In the genomic region with DNA sequence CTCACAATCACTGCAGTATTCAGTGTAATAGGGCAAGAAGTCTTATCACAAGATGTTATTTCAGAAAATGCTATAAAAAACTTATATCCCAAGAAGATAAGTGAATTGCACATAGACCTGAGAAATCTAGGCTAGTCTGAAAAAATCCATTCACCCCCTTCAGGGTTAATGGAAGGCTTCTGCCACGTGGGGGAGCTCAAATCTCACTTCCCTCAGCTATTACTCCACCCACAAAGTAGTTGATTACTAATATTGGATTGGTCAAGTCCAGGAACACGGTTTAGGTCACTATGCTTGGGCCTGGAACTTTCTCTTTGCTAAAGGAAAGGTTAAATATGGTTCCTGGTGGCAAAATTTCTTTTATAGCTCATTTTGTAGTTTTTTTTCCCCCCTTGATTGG, we compare ENCODE assay signal across 8 cellular contexts. TPM values are rescaled to one million over a fixed set of nuclear protein-coding genes. Genes with fewer than 3 reads are reported as not detected.
DNase-seq lines count a peak whose midpoint lies in the region; ATAC-seq and TF ChIP-seq lines count a peak whose summit lies in the region.

No MANE protein-coding gene starts in this region.

- no peak overlapping the region for H3K27ac Mint-ChIP-seq in MCF 10A (ENCODE audit: low read depth, unreplicated experiment)

- no peaks in the 10 kb centered on the region for H3K4me1 ChIP-seq in breast epithelium
- H3K4me1 ChIP-seq in SJCRH30: peaks cover 9% of the 10 kb centered on the region

- peak; percentile 92 for ATAC-seq in GM21515 (IDR thresholded peaks at IDR 0.05; ENCODE audit: unreplicated experiment)
- ATAC-seq in HG03521 (IDR thresholded peaks at IDR 0.05; ENCODE audit: unreplicated experiment): peak; percentile 95

- no peak overlapping the region for H3K27ac ChIP-seq in breast epithelium
- no peak overlapping the region for H3K27ac ChIP-seq in SJCRH30

- H3K9me3 ChIP-seq in breast epithelium (no peaks in the 10 kb centered on the region), SJCRH30 (replicated peaks) (no peaks in the 10 kb centered on the region)

- no TSS peak for BruUV-seq in MCF 10A (replicated peaks; lab: Mats Ljungman, UMichigan)

- no peaks in the 10 kb centered on the region for H3K27me3 ChIP-seq in breast epithelium
- no peaks in the 10 kb centered on the region for H3K27me3 ChIP-seq in SJCRH30

- POLR2A ChIA-PET in MCF 10A (lab: Yijun Ruan, JAX): interaction anchor here (0.7 kb wide), 2 partner anchors 91 to 129 kb away, joined by 3 read pairs; no protein-coding TSS in a partner anchor

- no peaks in the 10 kb centered on the region for H3K36me3 Mint-ChIP-seq in MCF 10A (ENCODE audit: insufficient read depth, unreplicated experiment)

- H3K36me3 ChIP-seq in breast epithelium (no peaks in the 10 kb centered on the region), SJCRH30 (no peaks in the 10 kb centered on the region)

- H3K4me1 Mint-ChIP-seq in MCF 10A (ENCODE audit: insufficient read depth, unreplicated experiment): no peaks in the 10 kb centered on the region

- no peak overlapping the region for H3K4me3 Mint-ChIP-seq in MCF 10A (ENCODE audit: unreplicated experiment)

- DNase-seq in MCF 10A (ENCODE audit: unreplicated experiment): peak; percentile 64
- no peak for DNase-seq in breast epithelium (ENCODE audit: low spot score in 2 of 2)
- DNase-seq in SJCRH30: peak; percentile 42 to 77
- no peak for DNase-seq in epithelial cell of proximal tubule (ENCODE audit: low read depth)
- peak; percentile 10 for DNase-seq in renal cortical epithelial cell (ENCODE audit: low read depth)
- DNase-seq in lower leg skin (ENCODE audit: low spot score in 2 of 2): no peak

- 10 to 11% methylated on average over 2 of the region's 2 CpGs for WGBS in lower leg skin, 2 donors

- H3K9me3 Mint-ChIP-seq in MCF 10A (ENCODE audit: unreplicated experiment): peaks cover 8% of the 10 kb centered on the region

- TF ChIP-seq POLR2A in breast epithelium (IDR thresholded peaks at IDR 0.05) (no peak), lower leg skin (IDR thresholded peaks at IDR 0.05) (no peak)

- no peaks in the 10 kb centered on the region for H3K27me3 Mint-ChIP-seq in MCF 10A (ENCODE audit: insufficient read depth, unreplicated experiment)

- intact Hi-C loops in MCF 10A (cut with micrococcal nuclease): loop anchor here (1.0 to 2.0 kb wide), 2 partner anchors 167 to 389 kb away; no protein-coding TSS in a partner anchor
- intact Hi-C loops in breast epithelium (cut with DNase I; ENCODE audit: low total_unique reads): no loop called here
- intact Hi-C loops in lower leg skin (cut with DNase I; ENCODE audit: low total_unique reads): no loop called here

- no peak overlapping the region for H3K4me3 ChIP-seq in breast epithelium
- no peak overlapping the region for H3K4me3 ChIP-seq in SJCRH30
- no peak overlapping the region for H3K4me3 ChIP-seq in epithelial cell of proximal tubule (ENCODE audit: low read depth, low read length)
- no peak overlapping the region for H3K4me3 ChIP-seq in lower leg skin (ENCODE audit: low read depth, poor library complexity, severe bottlenecking)

- CTCF ChIA-PET in MCF 10A (lab: Yijun Ruan, JAX): interaction anchor here (0.6 to 2.4 kb wide), 12 partner anchors 12 to 1803 kb away, joined by 3 to 25 read pairs (median 4); no protein-coding TSS in a partner anchor

- TF ChIP-seq CTCF in MCF 10A (IDR thresholded peaks at IDR 0.05; ENCODE audit: unreplicated experiment) (peak; percentile 44), breast epithelium (IDR thresholded peaks at IDR 0.05) (no peak), epithelial cell of proximal tubule (conservative IDR thresholded peaks at IDR 0.05; ENCODE audit: low read depth, low read length) (peak; percentile 66), lower leg skin (IDR thresholded peaks at IDR 0.05) (no peak)

RNA-seq across cellular contexts. Expression of gene ADAM23, which starts 51.2 kb away (rescaled TPM):
- total RNA-seq in MCF 10A (2022) (0.12 TPM in 1 of 2 replicates, not detected in the other), breast epithelium (1 to 10 TPM in 1 of 3 donors, under 1 TPM in 2; 0.48 to 2.5 (median 0.66) TPM), epithelial cell of proximal tubule (0.92 and 1.7 TPM in 2 replicates), renal cortical epithelial cell (not detected in 2 replicates), lower leg skin (under 1 TPM in 2 of 4 donors, not detected in 2; 0.12 to 0.39 TPM)
- total RNA-seq in SJCRH30 (2014; rRNA removed; shearing (Covaris generic)): 23.5 and 25.0 TPM in 2 replicates

Comparison
In these comparisons a context has a peak if more than half of its experiments do, and no peak if none do; other contexts are left out.
1. DNase-seq: peak in MCF 10A (single experiment), SJCRH30 (2 of 2) and renal cortical epithelial cell (single experiment); none in breast epithelium (0 of 2), epithelial cell of proximal tubule (single experiment) and lower leg skin (0 of 2).
2. CTCF ChIP-seq: peak in MCF 10A (single experiment) and epithelial cell of proximal tubule (single experiment); none in breast epithelium (0 of 3) and lower leg skin (0 of 3).